15 cellular contexts compared by ENCODE assay signal in the genomic region with DNA sequence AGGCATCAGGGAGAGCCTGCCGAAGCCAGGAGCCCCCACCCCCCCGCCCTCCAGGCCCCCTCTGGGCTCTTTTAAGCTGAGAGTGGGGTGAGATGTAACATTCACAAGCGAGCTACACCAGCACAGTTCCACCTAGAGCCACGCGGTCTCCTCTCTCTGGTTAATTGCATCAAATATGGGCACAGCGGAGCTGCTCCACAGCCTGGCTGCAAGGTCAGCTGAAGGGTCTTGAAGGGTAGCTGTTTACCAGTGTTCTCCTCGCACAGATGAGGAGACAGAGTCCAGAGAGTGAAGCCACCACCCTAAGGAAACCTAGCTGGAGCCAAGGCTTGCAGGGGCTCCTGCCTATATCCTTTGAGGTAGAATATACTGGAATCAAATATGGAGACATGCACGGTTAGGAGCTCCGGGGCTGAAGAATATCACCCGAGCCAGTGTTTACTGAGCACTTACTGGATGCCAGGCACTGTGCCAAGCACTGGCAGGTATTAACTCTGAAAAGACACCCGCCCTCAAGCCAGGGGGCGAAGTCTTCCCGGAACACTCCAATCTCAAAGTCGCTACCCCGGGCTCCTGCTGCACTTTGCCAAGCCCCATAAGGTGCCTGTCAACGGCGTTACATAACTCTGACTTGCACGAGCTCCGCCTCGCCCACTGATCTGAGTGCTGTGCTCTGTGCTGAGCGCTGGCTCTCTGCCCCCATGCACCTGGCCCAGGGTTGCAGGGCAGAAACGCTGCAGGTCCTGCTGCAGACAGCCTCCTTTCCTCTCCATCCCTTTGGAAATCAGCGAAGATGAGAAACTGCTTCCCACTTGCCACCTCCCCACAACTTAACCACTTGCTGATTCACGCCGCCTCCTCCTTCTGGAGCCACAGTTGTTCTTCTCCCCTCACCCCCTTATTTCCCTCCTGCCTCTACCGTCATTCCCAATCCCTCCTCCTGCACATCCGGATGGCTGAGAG. TPM values are rescaled to one million over a fixed set of nuclear protein-coding genes. Genes with fewer than 3 reads are reported as not detected.
DNase-seq lines count a peak whose midpoint lies in the region; ATAC-seq and TF ChIP-seq lines count a peak whose summit lies in the region.
"Had no signal": no experiment of that assay in that cellular context is flagged by ENCODE, and none has a peak within 500 bp of the region (broad histone marks: within the 10 kb centered on the region; RNA-seq: fewer than 3 reads in every experiment).

No MANE protein-coding gene starts in this region.

- H3K27me3 ChIP-seq in osteoblast (ENCODE audit: insufficient read depth, low read length): peaks cover 5% of the 10 kb centered on the region

- H3K79me2 ChIP-seq in osteoblast (ENCODE audit: insufficient read depth, low read length): no peaks in the 10 kb centered on the region

- peak overlapping the region; percentile 80 for H3K4me3 Mint-ChIP-seq in endothelial cell (ENCODE audit: unreplicated experiment)
- H3K4me3 Mint-ChIP-seq: dendritic cell treated with granulocyte-macrophage colony-stimulating factor and Interleukin-4, amounts not matched to agents 40 ng/mL and 50 ng/mL, for 4 days; naive thymus-derived CD4-positive, alpha-beta T cell had no signal

- H3K36me3 ChIP-seq in osteoblast (ENCODE audit: insufficient read depth, low read length): no peaks in the 10 kb centered on the region
- H3K36me3 ChIP-seq: heart left ventricle had no signal

- no peak overlapping the region for H3K4me2 ChIP-seq in osteoblast (ENCODE audit: insufficient read depth, low read length)

- no peak overlapping the region for H2AFZ ChIP-seq in osteoblast (ENCODE audit: low read length)

- peaks cover 17% of the 10 kb centered on the region for H3K36me3 Mint-ChIP-seq in endothelial cell (ENCODE audit: low read depth, unreplicated experiment)
- H3K36me3 Mint-ChIP-seq in activated naive CD4-positive, alpha-beta T cell treated with anti-CD3 and anti-CD28 coated beads, Interleukin-2, amount 50 U/mL, for 72 hours: no peaks in the 10 kb centered on the region

- TF ChIP-seq CTCF in endothelial cell (IDR thresholded peaks at IDR 0.05; ENCODE audit: unreplicated experiment): no peak
- TF ChIP-seq CTCF in osteoblast (IDR thresholded peaks at IDR 0.05; ENCODE audit: extremely low read depth, low read depth, low read length): no peak

- H3K27ac ChIP-seq in osteoblast (ENCODE audit: low read depth, low read length): no peak overlapping the region
- H3K27ac ChIP-seq: VCaP had no signal

- H3K4me3 ChIP-seq in osteoblast (ENCODE audit: insufficient read depth, low read length): no peak overlapping the region
- H3K4me3 ChIP-seq: heart left ventricle had no signal

- H3K4me1 Mint-ChIP-seq in endothelial cell (ENCODE audit: unreplicated experiment): peaks cover 61% of the 10 kb centered on the region

- peaks cover 15% of the 10 kb centered on the region for H3K4me1 ChIP-seq in osteoblast (ENCODE audit: insufficient read depth, low read length)

- no peak for ATAC-seq in activated naive CD4-positive, alpha-beta T cell treated with anti-CD3 and anti-CD28 coated beads, Interleukin-2, amount 50 U/mL, for 72 hours
- no peak for ATAC-seq in GM21786 (IDR thresholded peaks at IDR 0.05; ENCODE audit: unreplicated experiment)
- ATAC-seq: heart left ventricle; naive thymus-derived CD4-positive, alpha-beta T cell; PC-3 had no signal

- peak overlapping the region; percentile 32 for H3K27ac Mint-ChIP-seq in endothelial cell (ENCODE audit: unreplicated experiment)
- H3K27ac Mint-ChIP-seq in activated naive CD4-positive, alpha-beta T cell treated with anti-CD3 and anti-CD28 coated beads, Interleukin-2, amount 50 U/mL, for 72 hours: no peak overlapping the region
- H3K27ac Mint-ChIP-seq: dendritic cell treated with granulocyte-macrophage colony-stimulating factor and Interleukin-4, amounts not matched to agents 40 ng/mL and 50 ng/mL, for 4 days; naive thymus-derived CD4-positive, alpha-beta T cell had no signal

- H3K9me3 Mint-ChIP-seq in endothelial cell (ENCODE audit: unreplicated experiment): no peaks in the 10 kb centered on the region
- H3K9me3 Mint-ChIP-seq in activated naive CD4-positive, alpha-beta T cell treated with anti-CD3 and anti-CD28 coated beads, Interleukin-2, amount 50 U/mL, for 72 hours: no peaks in the 10 kb centered on the region
- H3K9me3 Mint-ChIP-seq: dendritic cell treated with granulocyte-macrophage colony-stimulating factor and Interleukin-4, amounts not matched to agents 40 ng/mL and 50 ng/mL, for 4 days; naive thymus-derived CD4-positive, alpha-beta T cell had no signal

- intact Hi-C loops in cardiac septum (cut with DNase I): no loop called here

- H3K27me3 Mint-ChIP-seq in endothelial cell (ENCODE audit: unreplicated experiment): peaks cover 13% of the 10 kb centered on the region

- peaks cover 51% of the 10 kb centered on the region for H4K20me1 ChIP-seq in osteoblast (ENCODE audit: insufficient read depth, low read length)

- DNase-seq in DMS153 treated with DMSO at 0.1 percent for 48 hours (lab: John Stamatoyannopoulos, UW; ENCODE audit: unreplicated experiment) (peak; percentile 51), NCI-H2081 (lab: John Stamatoyannopoulos, UW) (peak; percentile 47 to 55), endothelial cell (ENCODE audit: low spot score) (no peak), osteoblast (ENCODE audit: insufficient read length, low spot score, missing footprints) (peak; percentile 82), retina (no peak), cardiac septum (ENCODE audit: low spot score) (no peak)
- no peak for DNase-seq in activated naive CD4-positive, alpha-beta T cell treated with anti-CD3 and anti-CD28 coated beads, Interleukin-2, amount 50 U/mL, for 72 hours (ENCODE audit: low spot score in 2 of 2)
- DNase-seq: heart left ventricle; Kasumi-1; naive thymus-derived CD4-positive, alpha-beta T cell; PC-3; stimulated activated CD4-positive, alpha-beta T cell treated with anti-CD3 and anti-CD28 coated beads, Interleukin-2, amount 100 ng/mL, for 48 hours had no signal

- H3K9me3 ChIP-seq in osteoblast (ENCODE audit: low read depth, low read length): no peaks in the 10 kb centered on the region
- H3K9me3 ChIP-seq: heart left ventricle had no signal

RNA-seq across cellular contexts. Expression of a gene that starts 5.4 kb away (rescaled TPM):
- total RNA-seq in endothelial cell (ENCODE audit: unreplicated experiment) (148 TPM), osteoblast (22.8 and 36.2 TPM in 2 replicates), cardiac septum (5.4 TPM)
- 1 to 10 TPM in 1 of 2 donors, under 1 TPM in 1; 0.80 to 7.8 TPM for total RNA-seq in activated naive CD4-positive, alpha-beta T cell treated with anti-CD3 and anti-CD28 coated beads, Interleukin-2, amount 50 U/mL, for 72 hours

Comparison
In these comparisons a context has a peak if more than half of its experiments do, and no peak if none do; other contexts are left out.
1. DNase-seq: peak in DMS153 treated with DMSO at 0.1 percent for 48 hours (single experiment), NCI-H2081 (2 of 2) and osteoblast (single experiment); none in endothelial cell (single experiment), retina (single experiment), activated naive CD4-positive, alpha-beta T cell treated with anti-CD3 and anti-CD28 coated beads, Interleukin-2, amount 50 U/mL, for 72 hours (0 of 2) and cardiac septum (single experiment).